ENCODE assay signal across 17 cellular contexts in the genomic region with DNA sequence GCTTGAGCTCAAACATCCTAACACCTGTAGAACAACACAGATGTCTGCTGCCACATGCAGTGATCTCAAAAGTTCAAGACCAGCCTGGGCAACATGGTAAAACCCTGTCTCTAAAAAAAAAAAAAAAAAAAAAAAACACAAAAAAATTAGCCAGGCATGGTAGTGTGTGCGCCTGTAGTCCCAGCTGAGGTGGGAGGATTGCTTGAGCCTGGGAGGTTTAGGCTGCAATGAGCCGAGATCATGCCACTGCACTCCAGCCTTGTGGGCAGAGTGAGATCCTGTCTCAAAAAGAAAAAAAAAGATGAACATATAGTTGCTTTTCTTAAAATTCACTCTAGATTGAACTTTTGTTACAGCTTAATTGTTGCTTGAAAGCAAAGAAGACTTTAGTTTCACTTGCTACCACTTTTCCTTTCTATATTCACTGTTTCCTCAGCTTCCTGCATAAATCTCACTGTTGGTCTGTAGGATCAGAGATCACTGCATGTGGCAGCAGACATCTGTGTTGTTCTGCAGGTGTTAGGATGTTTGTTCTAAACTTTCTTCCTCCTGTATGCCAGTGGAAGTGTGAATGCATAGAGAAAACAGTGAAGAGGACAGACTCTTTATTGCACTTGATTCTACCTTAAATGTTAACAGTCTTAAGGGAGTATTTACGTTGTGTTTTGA. TPM values are rescaled to one million over a fixed set of nuclear protein-coding genes. Genes with fewer than 3 reads are reported as not detected.
DNase-seq lines count a peak whose midpoint lies in the region; ATAC-seq, FAIRE-seq and TF ChIP-seq lines count a peak whose summit lies in the region.
"Had no signal": no experiment of that assay in that cellular context is flagged by ENCODE, and none has a peak within 500 bp of the region (broad histone marks: within the 10 kb centered on the region; RNA-seq: fewer than 3 reads in every experiment).

No MANE protein-coding gene starts in this region.

- no peak overlapping the region for H3K27ac Mint-ChIP-seq in stimulated activated naive CD8-positive, alpha-beta T cell treated with anti-CD3 and anti-CD28 coated beads, Interleukin-15, Interleukin-2, amounts not matched to agents 100 ng/mL and 50 ng/mL, for 24 hours
- H3K27ac Mint-ChIP-seq: neural progenitor cell had no signal

- H4K20me1 ChIP-seq in endothelial cell of umbilical vein (replicated peaks; ENCODE audit: control insufficient read depth, extremely low read depth, insufficient read depth, low read length) = peaks cover 3% of the 10 kb centered on the region

- no peaks in the 10 kb centered on the region for H3K9me1 ChIP-seq in endothelial cell of umbilical vein (replicated peaks; ENCODE audit: control insufficient read depth, extremely low read depth, insufficient read depth, low read length)

- dilution Hi-C loops in endothelial cell of umbilical vein (cut with MboI; ENCODE audit: extremely low pct_ligation_motif_present, low sequenced_read_pairs) = no loop called here

- H3K36me3 ChIP-seq in endothelial cell of umbilical vein (ENCODE audit: control insufficient read depth in 2 of 2, extremely low read depth in 1 of 2, insufficient read depth in 2 of 2, low read length in 2 of 2) = peaks cover 9 to 16% of the 10 kb centered on the region in 2 experiments

- no peak for TF ChIP-seq CTCF in endothelial cell of umbilical vein (IDR thresholded peaks at IDR 0.05; ENCODE audit: extremely low read depth in 1 of 2, insufficient read depth in 1 of 2, low read depth in 1 of 2, low read length in 2 of 2)

- FAIRE-seq in endothelial cell of umbilical vein (lab: Jason Lieb, UNC) = peak; percentile 78
- FAIRE-seq: keratinocyte had no signal

- intact Hi-C loops in endothelial cell of umbilical vein (cut with micrococcal nuclease) (no loop called here), cardiac septum (cut with DNase I) (no loop called here)

- no peak overlapping the region for H3K4me3 ChIP-seq in endothelial cell of umbilical vein (replicated peaks in 1 of 3; ENCODE audit: insufficient read depth in 1 of 3, low read depth in 1 of 3, low read length in 3 of 3)
- H3K4me3 ChIP-seq: cardiac muscle cell, heart right ventricle, neural progenitor cell had no signal

- peak overlapping the region; percentile 24 for H3K27ac ChIP-seq in endothelial cell of umbilical vein (ENCODE audit: insufficient read depth, low read depth, low read length)
- H3K27ac ChIP-seq: cardiac muscle cell, heart right ventricle, VCaP had no signal

- BruUV-seq in endothelial cell of umbilical vein (replicated peaks; lab: Mats Ljungman, UMichigan) = no TSS peak

- no peak for TF ChIP-seq POLR2A in endothelial cell of umbilical vein (IDR thresholded peaks at IDR 0.05; ENCODE audit: low read depth, low read length)

- no peak for ATAC-seq in stimulated activated naive CD8-positive, alpha-beta T cell treated with anti-CD3 and anti-CD28 coated beads, Interleukin-15, Interleukin-2, amounts not matched to agents 100 U/mL and 50 U/mL, for 24 hours
- no peak for ATAC-seq in GM19023 (IDR thresholded peaks at IDR 0.05; ENCODE audit: unreplicated experiment)
- ATAC-seq: heart right ventricle had no signal

- DNase-seq in stimulated activated naive CD8-positive, alpha-beta T cell treated with anti-CD3 and anti-CD28 coated beads, Interleukin-15, Interleukin-2, amounts not matched to agents 100 U/mL and 50 U/mL, for 24 hours = no peak
- peak; percentile 20 for DNase-seq in RPMI8226
- DNase-seq in endothelial cell of umbilical vein (ENCODE audit: low read depth, low spot score) = peak; percentile 91
- no peak for DNase-seq in NCI-H2107 treated with DMSO at 0.1 percent for 48 hours (lab: John Stamatoyannopoulos, UW; ENCODE audit: unreplicated experiment)
- DNase-seq in OCI-M2 (lab: John Stamatoyannopoulos, UW; ENCODE audit: unreplicated experiment) = no peak
- DNase-seq in cardiac septum (ENCODE audit: low spot score) = no peak
- DNase-seq: HCEC 1CT, heart right ventricle, mesendoderm, MV-4-11, retina had no signal

- H3K4me2 ChIP-seq in endothelial cell of umbilical vein (ENCODE audit: insufficient read depth, low read length) = no peak overlapping the region
- H3K4me2 ChIP-seq: neural progenitor cell had no signal

- POLR2A ChIA-PET in endothelial cell of umbilical vein (lab: Charles Lee) = interaction anchor here (1.7 kb wide), 1 partner anchor 12 kb away, joined by 15 read pairs; the partner anchor contains the start of gene RAB11A

- H3K4me1 Mint-ChIP-seq in stimulated activated naive CD8-positive, alpha-beta T cell treated with anti-CD3 and anti-CD28 coated beads, Interleukin-15, Interleukin-2, amounts not matched to agents 100 ng/mL and 50 ng/mL, for 24 hours (ENCODE audit: low read depth) = peaks cover 57% of the 10 kb centered on the region
- H3K4me1 Mint-ChIP-seq: neural progenitor cell had no signal

- peaks cover 38% of the 10 kb centered on the region for H3K79me2 ChIP-seq in endothelial cell of umbilical vein (ENCODE audit: control insufficient read depth, insufficient read depth, low read length)

- H3K4me1 ChIP-seq in endothelial cell of umbilical vein (ENCODE audit: control insufficient read depth, extremely low read depth, insufficient read depth, low read length) = no peaks in the 10 kb centered on the region
- H3K4me1 ChIP-seq: neural progenitor cell had no signal

- H3K27me3 ChIP-seq in endothelial cell of umbilical vein (ENCODE audit: control insufficient read depth in 2 of 2, insufficient read depth in 2 of 2, low read length in 2 of 2) = no peaks in the 10 kb centered on the region
- H3K27me3 ChIP-seq: cardiac muscle cell, heart right ventricle, neural progenitor cell had no signal

- H3K36me3 Mint-ChIP-seq in stimulated activated naive CD8-positive, alpha-beta T cell treated with anti-CD3 and anti-CD28 coated beads, Interleukin-15, Interleukin-2, amounts not matched to agents 100 ng/mL and 50 ng/mL, for 24 hours (ENCODE audit: low read depth) = peaks cover 67% of the 10 kb centered on the region

- CTCF ChIA-PET in endothelial cell of umbilical vein (lab: Charles Lee) = interaction anchor here (0.7 to 2.3 kb wide), 11 partner anchors 10 to 481 kb away, joined by 3 to 8 read pairs (median 4); partner anchors contain the start of gene RAB11A

- no peak overlapping the region for H3K9ac ChIP-seq in endothelial cell of umbilical vein (replicated peaks; ENCODE audit: extremely low read depth, insufficient read depth, low read length)
- H3K9ac ChIP-seq: neural progenitor cell had no signal

- no peak overlapping the region for H2AFZ ChIP-seq in endothelial cell of umbilical vein (ENCODE audit: low read depth, low read length)
- H2AFZ ChIP-seq: neural progenitor cell had no signal

- H3K4me3 Mint-ChIP-seq in stimulated activated naive CD8-positive, alpha-beta T cell treated with anti-CD3 and anti-CD28 coated beads, Interleukin-15, Interleukin-2, amounts not matched to agents 100 ng/mL and 50 ng/mL, for 24 hours = peak overlapping the region; percentile 31
- H3K4me3 Mint-ChIP-seq: neural progenitor cell had no signal

- H3K27me3 Mint-ChIP-seq in stimulated activated naive CD8-positive, alpha-beta T cell treated with anti-CD3 and anti-CD28 coated beads, Interleukin-15, Interleukin-2, amounts not matched to agents 100 ng/mL and 50 ng/mL, for 24 hours = no peaks in the 10 kb centered on the region

- no peaks in the 10 kb centered on the region for H3K9me3 ChIP-seq in endothelial cell of umbilical vein (replicated peaks; ENCODE audit: control insufficient read depth, insufficient read depth, low read length)
- H3K9me3 ChIP-seq: heart right ventricle had no signal

- H3K9me3 Mint-ChIP-seq in stimulated activated naive CD8-positive, alpha-beta T cell treated with anti-CD3 and anti-CD28 coated beads, Interleukin-15, Interleukin-2, amounts not matched to agents 100 ng/mL and 50 ng/mL, for 24 hours = no peaks in the 10 kb centered on the region
- H3K9me3 Mint-ChIP-seq: neural progenitor cell had no signal

TF ChIP-seq in endothelial cell of umbilical vein, 7 proteins besides CTCF, POLR2A, EP300 and RAD21:
- TF ChIP-seq EZH2 (IDR thresholded peaks at IDR 0.05; ENCODE audit: borderline replicate concordance, low read depth, low read length, severe bottlenecking) (no peak), GATA2 (IDR thresholded peaks at IDR 0.05; ENCODE audit: insufficient read depth, insufficient read length, low read depth, low read length) (no peak), POLR2AphosphoS5 (IDR thresholded peaks at IDR 0.05; ENCODE audit: insufficient read depth, low read depth, low read length) (no peak), JUN (IDR thresholded peaks at IDR 0.05; ENCODE audit: borderline replicate concordance, insufficient read depth, insufficient read length, low read depth) (no peak), FOS (IDR thresholded peaks at IDR 0.05; ENCODE audit: borderline replicate concordance, insufficient read depth, low read length) (no peak)

RNA-seq across cellular contexts. Expression of gene RAB11A, which starts 12.6 kb away (rescaled TPM):
- total RNA-seq in endothelial cell of umbilical vein (250 and 257 TPM in 2 replicates), cardiac septum (147 TPM)
- polyA plus RNA-seq in endothelial cell of umbilical vein = 187 and 239 TPM in 2 replicates
- 442 and 454 TPM in 2 replicates for polyA plus RNA-seq in endothelial cell of umbilical vein (2011; cell fraction: cytosol; rRNA removed)
- 173 and 186 TPM in 2 replicates for polyA plus RNA-seq in endothelial cell of umbilical vein (2011; cell fraction: nucleus; rRNA removed)
- polyA plus RNA-seq in endothelial cell of umbilical vein (2012) = 369 and 484 TPM in 2 replicates
- polyA minus RNA-seq in endothelial cell of umbilical vein = 125 and 152 TPM in 2 replicates
- polyA minus RNA-seq in endothelial cell of umbilical vein (2011; cell fraction: cytosol; rRNA and poly(A)+ RNA removed) = 64.0 TPM
- 31.3 and 45.1 TPM in 2 replicates for polyA minus RNA-seq in endothelial cell of umbilical vein (2011; cell fraction: nucleus; rRNA and poly(A)+ RNA removed)

Comparison
In these comparisons a context has a peak if more than half of its experiments do, and no peak if none do; other contexts are left out.
1. DNase-seq: peak in RPMI8226 (single experiment) and endothelial cell of umbilical vein (single experiment); none in stimulated activated naive CD8-positive, alpha-beta T cell treated with anti-CD3 and anti-CD28 coated beads, Interleukin-15, Interleukin-2, amounts not matched to agents 100 U/mL and 50 U/mL, for 24 hours (single experiment), NCI-H2107 treated with DMSO at 0.1 percent for 48 hours (single experiment), OCI-M2 (single experiment) and cardiac septum (single experiment).